In genomic region chr3:12906916-12907290, GRCh38 we compare ENCODE assay signal across 16 cellular contexts.
DNase-seq lines count a peak whose midpoint lies in the region; ATAC-seq and TF ChIP-seq lines count a peak whose summit lies in the region.
"Had no signal": no experiment of that assay in that cellular context is flagged by ENCODE, and none has a peak within 500 bp of the region (broad histone marks: within the 10 kb centered on the region; RNA-seq: fewer than 3 reads in every experiment).

No MANE protein-coding gene starts in this region.

- H3K27ac Mint-ChIP-seq in Caco-2 (ENCODE audit: unreplicated experiment): no peak overlapping the region
- H3K27ac Mint-ChIP-seq: CD4-positive, alpha-beta T cell; GM23338 had no signal

- no peaks in the 10 kb centered on the region for H3K27me3 Mint-ChIP-seq in Caco-2 (ENCODE audit: insufficient read depth, unreplicated experiment)
- H3K27me3 Mint-ChIP-seq: CD4-positive, alpha-beta T cell had no signal

- WGBS in heart right ventricle, 2 donors: 60 to 70% methylated on average over 5 of the region's 5 CpGs
- 45 to 64% (median 49%) methylated on average over 5 of the region's 5 CpGs for WGBS in psoas muscle, 3 donors

- peak; percentile 41 for DNase-seq in Right ventricle myocardium inferior (ENCODE audit: missing footprints)
- DNase-seq in heart right ventricle: no peak
- no peak for DNase-seq in dorsolateral prefrontal cortex
- DNase-seq in psoas muscle: no peak
- DNase-seq in DMS79 (lab: John Stamatoyannopoulos, UW): no peak
- DNase-seq in activated CD4-positive, alpha-beta T cell treated with anti-CD3 and anti-CD28 coated beads, Interleukin-2, amount 50 U/mL, for 48 hours: no peak
- DNase-seq in Caco-2: no peak
- DNase-seq: 8988T; AML-193; C1 segment of cervical spinal cord; CD4-positive, alpha-beta T cell; DMS79 treated with DMSO at 0.1 percent for 48 hours; EL; H7; IMR-90 had no signal

- no peaks in the 10 kb centered on the region for H3K4me1 Mint-ChIP-seq in Caco-2 (ENCODE audit: low read depth, unreplicated experiment)

- H3K27ac ChIP-seq in heart right ventricle (peak overlapping the region in 5 of 10 donors; percentile 24 to 77 (median 42)), dorsolateral prefrontal cortex (peak overlapping the region in 31 of 59 donors; percentile 0 to 77 (median 45)), psoas muscle (peak overlapping the region; percentile 75)

- POLR2A ChIA-PET in Caco-2 (lab: Charles Lee): no interaction called here

- H3K4me1 ChIP-seq in heart right ventricle (peaks cover 8 to 53% (median 30%) of the 10 kb centered on the region in 9 donors), psoas muscle (peaks cover 36% of the 10 kb centered on the region), Caco-2 (no peaks in the 10 kb centered on the region)

- no TSS peak for BruUV-seq in Caco-2 (replicated peaks; lab: Mats Ljungman, UMichigan)

- H3K4me3 ChIP-seq in heart right ventricle (no peak overlapping the region), dorsolateral prefrontal cortex (no peak overlapping the region), psoas muscle (no peak overlapping the region), Caco-2 (ENCODE audit: low read depth, low read length) (no peak overlapping the region)
- H3K4me3 ChIP-seq: GM23338 had no signal

- CTCF ChIA-PET in Caco-2 (lab: Charles Lee): no interaction called here

- H3K36me3 Mint-ChIP-seq in Caco-2 (ENCODE audit: insufficient read depth, unreplicated experiment): peaks cover 12% of the 10 kb centered on the region

- intact Hi-C loops in Right ventricle myocardium inferior (cut with DNase I) (no loop called here), heart right ventricle (cut with DNase I) (loop anchor here in 1 of 10 donors (5.0 kb wide), 1 partner anchor 75 kb away; no protein-coding TSS in a partner anchor), dorsolateral prefrontal cortex (cut with DNase I) (no loop called here), psoas muscle (cut with DNase I) (no loop called here), Caco-2 (cut with micrococcal nuclease; ENCODE audit: unreplicated experiment) (no loop called here)

- H3K36me3 ChIP-seq in heart right ventricle: peaks cover 0 to 99% (median 51%) of the 10 kb centered on the region in 9 donors
- H3K36me3 ChIP-seq in psoas muscle (ENCODE audit: insufficient read depth in 1 of 2, low read depth in 1 of 2): peaks cover 0 to 84% of the 10 kb centered on the region in 2 donors
- no peaks in the 10 kb centered on the region; the same call in 1 of the 2 replicates for H3K36me3 ChIP-seq in Caco-2 (ENCODE audit: control insufficient read depth, insufficient read depth, low read length)

- no peaks in the 10 kb centered on the region for H3K9me3 Mint-ChIP-seq in Caco-2 (ENCODE audit: unreplicated experiment)
- H3K9me3 Mint-ChIP-seq: CD4-positive, alpha-beta T cell; GM23338 had no signal

- no peak overlapping the region for H3K4me3 Mint-ChIP-seq in Caco-2 (ENCODE audit: unreplicated experiment)
- H3K4me3 Mint-ChIP-seq: CD4-positive, alpha-beta T cell; GM23338 had no signal

- ATAC-seq in Right ventricle myocardium inferior (no peak), heart right ventricle (no peak), psoas muscle (no peak)

- H3K27me3 ChIP-seq in heart right ventricle: no peaks in the 10 kb centered on the region
- H3K27me3 ChIP-seq in dorsolateral prefrontal cortex: no peaks in the 10 kb centered on the region
- no peaks in the 10 kb centered on the region for H3K27me3 ChIP-seq in psoas muscle (ENCODE audit: insufficient read depth in 3 of 3, low read length in 2 of 3)
- no peaks in the 10 kb centered on the region for H3K27me3 ChIP-seq in Caco-2 (replicated peaks; ENCODE audit: control insufficient read depth, insufficient read depth, low read length)

- TF ChIP-seq CTCF in heart right ventricle (IDR thresholded peaks at IDR 0.05) (no peak), dorsolateral prefrontal cortex (IDR thresholded peaks at IDR 0.05 in 54 of 56, conservative IDR thresholded peaks at IDR 0.05 in 2 of 56; ENCODE audit: low read depth in 1 of 56, partially characterized antibody in 56 of 56) (no peak), psoas muscle (IDR thresholded peaks at IDR 0.05) (no peak), Caco-2 (IDR thresholded peaks at IDR 0.05; ENCODE audit: insufficient read depth in 1 of 2, low read depth in 1 of 2, low read length in 1 of 2, severe bottlenecking in 1 of 2, unreplicated experiment in 1 of 2) (no peak)

- H3K9me3 ChIP-seq in heart right ventricle (no peaks in the 10 kb centered on the region), psoas muscle (no peaks in the 10 kb centered on the region), Caco-2 (no peaks in the 10 kb centered on the region)
